Comparison of ENCODE assay signal across 8 cellular contexts in genomic region chr11:9972917-9973504, GRCh38.
A peak's percentile ranks its signal among the peaks of the same experiment; 100 is the strongest.
DNase-seq lines count a peak whose midpoint lies in the region; ATAC-seq and TF ChIP-seq lines count a peak whose summit lies in the region.

No MANE protein-coding gene starts in this region.

- no peaks in the 10 kb centered on the region for H3K9me3 ChIP-seq in A673 (ENCODE audit: low read depth, low read length, poor library complexity, severe bottlenecking)
- H3K9me3 ChIP-seq in T-helper 17 cell (ENCODE audit: control insufficient read depth, low read length, poor library complexity, severe bottlenecking): no peaks in the 10 kb centered on the region
- no peaks in the 10 kb centered on the region for H3K9me3 ChIP-seq in esophagus muscularis mucosa

- H3K36me3 ChIP-seq in A673 (ENCODE audit: insufficient read depth, low read length, poor library complexity, severe bottlenecking) (no peaks in the 10 kb centered on the region), esophagus muscularis mucosa (peaks cover 0 to 8% (median 5%) of the 10 kb centered on the region in 4 donors)

- no TSS peak for BruUV-seq in A673 (replicated peaks; lab: Mats Ljungman, UMichigan)

- peaks cover 2% of the 10 kb centered on the region for H3K4me1 Mint-ChIP-seq in T-helper 17 cell
- peaks cover 6% of the 10 kb centered on the region for H3K4me1 Mint-ChIP-seq in nephron

- H3K36me3 Mint-ChIP-seq in T-helper 17 cell (ENCODE audit: low read depth) (no peaks in the 10 kb centered on the region), nephron (ENCODE audit: low read depth) (peaks cover 13% of the 10 kb centered on the region)

- no peak overlapping the region for H3K27ac ChIP-seq in A673 (ENCODE audit: low read depth, low read length, poor library complexity, severe bottlenecking)
- no peak overlapping the region for H3K27ac ChIP-seq in esophagus muscularis mucosa (replicated peaks in 1 of 4)

- ATAC-seq in T-helper 17 cell (peak; percentile 71), HG02973 (IDR thresholded peaks at IDR 0.05; ENCODE audit: unreplicated experiment) (no peak)

- H3K27me3 ChIP-seq in A673 (replicated peaks; ENCODE audit: insufficient read depth, low read depth, low read length, poor library complexity) (no peaks in the 10 kb centered on the region), esophagus muscularis mucosa (no peaks in the 10 kb centered on the region)

- no peak for TF ChIP-seq EP300 in esophagus muscularis mucosa (IDR thresholded peaks at IDR 0.05)

- no peak for TF ChIP-seq POLR2A in esophagus muscularis mucosa (IDR thresholded peaks at IDR 0.05; ENCODE audit: low read depth)

- H3K4me3 Mint-ChIP-seq in T-helper 17 cell: no peak overlapping the region
- H3K4me3 Mint-ChIP-seq in nephron: no peak overlapping the region

- H3K4me1 ChIP-seq in A673 (ENCODE audit: insufficient read depth, low read length, poor library complexity, severe bottlenecking) (peaks cover 12% of the 10 kb centered on the region), esophagus muscularis mucosa (peaks cover 0 to 16% (median 9%) of the 10 kb centered on the region in 4 donors)

- no peaks in the 10 kb centered on the region for H3K27me3 Mint-ChIP-seq in T-helper 17 cell
- H3K27me3 Mint-ChIP-seq in nephron (ENCODE audit: low read depth): no peaks in the 10 kb centered on the region

- POLR2A ChIA-PET in A673 (lab: Charles Lee; ENCODE audit: low non-redundant PET): no interaction called here

- intact Hi-C loops in A673 (cut with micrococcal nuclease; ENCODE audit: unreplicated experiment): loop anchor here (2.0 to 10.0 kb wide), 5 partner anchors 66 to 762 kb away; partner anchors contain the start of gene ADM
- intact Hi-C loops in esophagus muscularis mucosa (cut with DNase I): loop anchor here (5.0 kb wide), 2 partner anchors 111 to 216 kb away; no protein-coding TSS in a partner anchor

- CTCF ChIA-PET in A673 (lab: Charles Lee): interaction anchor here (0.5 to 1.8 kb wide), 4 partner anchors 10 to 214 kb away, joined by 3 to 8 read pairs (median 4); no protein-coding TSS in a partner anchor

- 20% methylated on average over 7 of the region's 7 CpGs for WGBS in esophagus muscularis mucosa

- TF ChIP-seq CTCF in A673 (conservative IDR thresholded peaks at IDR 0.05; ENCODE audit: low read depth, low read length) (peak; percentile 78), esophagus muscularis mucosa (IDR thresholded peaks at IDR 0.05) (peak; percentile 63 to 75 (median 67)), nephron (IDR thresholded peaks at IDR 0.05; ENCODE audit: unreplicated experiment in 3 of 3) (peak; percentile 72 to 76 (median 75))

- no peak overlapping the region for H3K4me3 ChIP-seq in A673 (ENCODE audit: low read depth, low read length, poor library complexity, severe bottlenecking)
- H3K4me3 ChIP-seq in Jurkat, Clone E6-1 (ENCODE audit: low read length): no peak overlapping the region
- H3K4me3 ChIP-seq in esophagus muscularis mucosa: no peak overlapping the region

- peak overlapping the region; percentile 9 for H3K27ac Mint-ChIP-seq in T-helper 17 cell
- H3K27ac Mint-ChIP-seq in nephron: peak overlapping the region in 2 of 3 experiments; percentile 27 to 39

- peak; percentile 68 for DNase-seq in A673 (ENCODE audit: low spot score)
- DNase-seq in GM03348 (ENCODE audit: low spot score): peak; percentile 77
- DNase-seq in Jurkat, Clone E6-1 (ENCODE audit: low read depth, low spot score): peak; percentile 49
- no peak for DNase-seq in T-helper 17 cell
- no peak for DNase-seq in esophagus muscularis mucosa (ENCODE audit: extremely low spot score)
- no peak for DNase-seq in stimulated activated naive CD4-positive, alpha-beta T cell treated with Interleukin-2 at 50 U/mL for 16 hours (lab: John Stamatoyannopoulos, UW)

- no peaks in the 10 kb centered on the region for H3K9me3 Mint-ChIP-seq in nephron

Comparison
In these comparisons a context has a peak if more than half of its experiments do, and no peak if none do; other contexts are left out.
1. DNase-seq: peak in A673 (single experiment), GM03348 (single experiment) and Jurkat, Clone E6-1 (single experiment); none in T-helper 17 cell (0 of 3), esophagus muscularis mucosa (single experiment) and stimulated activated naive CD4-positive, alpha-beta T cell treated with Interleukin-2 at 50 U/mL for 16 hours (single experiment).
2. Peak in every context shown above with its lines, with median percentiles within 50 percentile points of each other: CTCF ChIP-seq.